In genomic region chr10:103244663-103245271, GRCh38 we compare ENCODE assay signal across 8 cellular contexts. TPM values are rescaled to one million over a fixed set of nuclear protein-coding genes. Genes with fewer than 3 reads are reported as not detected.
DNase-seq lines count a peak whose midpoint lies in the region; ATAC-seq, FAIRE-seq and TF ChIP-seq lines count a peak whose summit lies in the region.

No MANE protein-coding gene starts in this region.

- 53% methylated on average over 3 of the region's 9 CpGs; no CpG with 5 or more reads in 1 of the 2 experiments for WGBS in IMR-90 (ENCODE audit: extremely low coverage in 2 of 2, insufficient read length in 1 of 2), 2 experiments

- no peak overlapping the region for H2BK15ac ChIP-seq in IMR-90 (ENCODE audit: low read depth, low read length)

- H2AK5ac ChIP-seq in IMR-90 (ENCODE audit: low read depth, low read length), result 0 out of 2 replicates have a peak overlapping the region, but pooled peaks have one; percentile 52

- intact Hi-C loops in IMR-90 (cut with micrococcal nuclease) (loop anchor here (1.0 to 10.0 kb wide), 6 partner anchors 52 to 520 kb away; partner anchors contain the start of genes CYP17A1 and NT5C2), head of caudate nucleus (cut with DNase I) (loop anchor here (2.0 to 10.0 kb wide), 2 partner anchors 326 to 510 kb away; partner anchors contain the start of gene CNNM2), posterior cingulate gyrus (cut with DNase I) (loop anchor here (5.0 to 10.0 kb wide), 2 partner anchors 182 to 410 kb away; partner anchors contain the start of gene CYP17A1)

- no peak overlapping the region; a peak in 1 of 4 replicates for H4K8ac ChIP-seq in IMR-90 (ENCODE audit: low read depth in 2 of 2, low read length in 2 of 2)

- POLR2A ChIA-PET in IMR-90 (lab: Charles Lee; ENCODE audit: unreplicated experiment), result interaction anchor here (1.0 kb wide), 1 partner anchor 159 kb away, joined by 3 read pairs; no protein-coding TSS in a partner anchor

- H3K36me3 Mint-ChIP-seq in activated naive CD4-positive, alpha-beta T cell treated with anti-CD3 and anti-CD28 coated beads, Interleukin-2, amount 10 ng/mL, durations not matched to agents 7 days and 5 days, result no peaks in the 10 kb centered on the region

- no peak overlapping the region for H3K4me3 ChIP-seq in IMR-90 (ENCODE audit: insufficient read depth, low read depth, low read length)

- no peak overlapping the region for H3K4me2 ChIP-seq in IMR-90 (ENCODE audit: low read depth, low read length)

- no peak overlapping the region for H4K91ac ChIP-seq in IMR-90 (ENCODE audit: insufficient read depth, low read depth, low read length)

- no peak overlapping the region for H4K5ac ChIP-seq in IMR-90 (ENCODE audit: low read depth, low read length)

- TF ChIP-seq CTCF in IMR-90 (conservative IDR thresholded peaks at IDR 0.05; ENCODE audit: low read depth, low read length), result peak; percentile 91

- H3K4me1 Mint-ChIP-seq in activated naive CD4-positive, alpha-beta T cell treated with anti-CD3 and anti-CD28 coated beads, Interleukin-2, amount 10 ng/mL, durations not matched to agents 7 days and 5 days, result peaks cover 21% of the 10 kb centered on the region

- no peak for FAIRE-seq in urothelium cell line (lab: Jason Lieb, UNC)

- H3K36me3 ChIP-seq in IMR-90 (ENCODE audit: control insufficient read depth, insufficient read depth, low read length), result no peaks in the 10 kb centered on the region

- no peak overlapping the region for H2AK9ac ChIP-seq in IMR-90 (replicated peaks; ENCODE audit: low read depth, low read length, poor library complexity)

- in situ Hi-C loops in IMR-90 (cut with MboI; ENCODE audit: low sequenced_read_pairs), result loop anchor here (5.0 to 10.0 kb wide), 2 partner anchors 160 to 327 kb away; partner anchors contain the start of gene CNNM2

- peaks cover 6% of the 10 kb centered on the region for H3K4me1 ChIP-seq in IMR-90 (ENCODE audit: control insufficient read depth, insufficient read depth, low read length)

- no peaks in the 10 kb centered on the region for H4K20me1 ChIP-seq in IMR-90 (ENCODE audit: insufficient read depth, low read length)

- H3K27me3 Mint-ChIP-seq in activated naive CD4-positive, alpha-beta T cell treated with anti-CD3 and anti-CD28 coated beads, Interleukin-2, amount 10 ng/mL, durations not matched to agents 7 days and 5 days, result peaks cover 7% of the 10 kb centered on the region

- H3K18ac ChIP-seq in IMR-90 (ENCODE audit: low read depth, low read length), result no peak overlapping the region

- H3K79me1 ChIP-seq in IMR-90 (ENCODE audit: low read depth in 1 of 2, low read length in 2 of 2), result peaks cover 0 to 4% of the 10 kb centered on the region in 2 experiments; a peak in 1 of 4 replicates

- CTCF ChIA-PET in IMR-90 (lab: Yijun Ruan, JAX), result interaction anchor here (0.6 to 1.6 kb wide), 18 partner anchors 14 to 343 kb away, joined by 3 to 8 read pairs (median 4); partner anchors contain the start of genes CNNM2 and NT5C2
- CTCF ChIA-PET in activated naive CD4-positive, alpha-beta T cell treated with anti-CD3 and anti-CD28 coated beads, Interleukin-2, amount 10 ng/mL, durations not matched to agents 7 days and 5 days (lab: Charles Lee), result interaction anchor here (0.6 to 2.8 kb wide), 38 partner anchors 10 to 508 kb away, joined by 3 to 30 read pairs (median 4); partner anchors contain the start of genes CNNM2 and CYP17A1

- H3K27ac ChIP-seq in IMR-90 (ENCODE audit: insufficient read depth, low read length), result no peak overlapping the region

- no peaks in the 10 kb centered on the region for H3K27me3 ChIP-seq in IMR-90 (ENCODE audit: control insufficient read depth, insufficient read depth, low read length)

- H3K9ac ChIP-seq in IMR-90 (ENCODE audit: low read depth, low read length), result no peak overlapping the region

- peak; percentile 65 for DNase-seq in Daoy (ENCODE audit: low read depth)
- peak; percentile 81 for DNase-seq in IMR-90
- DNase-seq in SKM-1 (lab: John Stamatoyannopoulos, UW; ENCODE audit: unreplicated experiment), result peak; percentile 56
- DNase-seq in activated naive CD4-positive, alpha-beta T cell treated with anti-CD3 and anti-CD28 coated beads, Interleukin-2, amount 10 ng/mL, durations not matched to agents 7 days and 5 days, result peak; percentile 76
- peak; percentile 34 to 92 (median 81) for DNase-seq in head of caudate nucleus
- peak; percentile 32 to 94 (median 76) for DNase-seq in posterior cingulate gyrus
- peak; percentile 62 for DNase-seq in urothelium cell line (ENCODE audit: low spot score)

- H3K23ac ChIP-seq in IMR-90 (ENCODE audit: low read depth, low read length), result no peak overlapping the region

- peaks cover 7% of the 10 kb centered on the region for H3K9me1 ChIP-seq in IMR-90 (ENCODE audit: insufficient read depth, low read length)

- H3K14ac ChIP-seq in IMR-90 (replicated peaks; ENCODE audit: low read depth, low read length), result peak overlapping the region; percentile 57; the same call in 1 of the 2 replicates

- H3K9me3 ChIP-seq in IMR-90 (ENCODE audit: control insufficient read depth, insufficient read depth, low read length), result no peaks in the 10 kb centered on the region

- dilution Hi-C loops in IMR-90 (cut with HindIII; ENCODE audit: low sequenced_read_pairs, unreplicated experiment), result no loop called here

- no peaks in the 10 kb centered on the region for H3K9me3 Mint-ChIP-seq in activated naive CD4-positive, alpha-beta T cell treated with anti-CD3 and anti-CD28 coated beads, Interleukin-2, amount 10 ng/mL, durations not matched to agents 7 days and 5 days

- H3K56ac ChIP-seq in IMR-90 (ENCODE audit: extremely low read depth, insufficient read depth, low read length), result no peak overlapping the region

- no peak overlapping the region for H3K4ac ChIP-seq in IMR-90 (ENCODE audit: low read depth, low read length)

- no peak for TF ChIP-seq POLR2A in IMR-90 (IDR thresholded peaks at IDR 0.05; ENCODE audit: low read depth, low read length)

- H2BK20ac ChIP-seq in IMR-90 (ENCODE audit: low read depth, low read length), result 0 out of 2 replicates have a peak overlapping the region, but pooled peaks have one; percentile 56

- ATAC-seq in IMR-90 (ENCODE audit: low read depth), result peak; percentile 94
- no peak for ATAC-seq in GM19395 (IDR thresholded peaks at IDR 0.05; ENCODE audit: unreplicated experiment)

- peak; percentile 96 for TF ChIP-seq RAD21 in IMR-90 (IDR thresholded peaks at IDR 0.05; ENCODE audit: low read length)

- no peak overlapping the region for H2BK120ac ChIP-seq in IMR-90 (ENCODE audit: low read depth, low read length)

- H2BK5ac ChIP-seq in IMR-90 (ENCODE audit: low read depth, low read length, poor library complexity, severe bottlenecking), result no peak overlapping the region

- no peak overlapping the region for H3K4me3 Mint-ChIP-seq in activated naive CD4-positive, alpha-beta T cell treated with anti-CD3 and anti-CD28 coated beads, Interleukin-2, amount 10 ng/mL, durations not matched to agents 7 days and 5 days

- no peak overlapping the region for H2AFZ ChIP-seq in IMR-90 (replicated peaks; ENCODE audit: low read length, poor library complexity)

- no TSS peak for BruUV-seq in IMR-90 (replicated peaks; lab: Mats Ljungman, UMichigan)

- no peak overlapping the region for H3K27ac Mint-ChIP-seq in activated naive CD4-positive, alpha-beta T cell treated with anti-CD3 and anti-CD28 coated beads, Interleukin-2, amount 10 ng/mL, durations not matched to agents 7 days and 5 days

TF ChIP-seq in IMR-90, 13 proteins besides CTCF, POLR2A, EP300 and RAD21:
- TF ChIP-seq CEBPB (IDR thresholded peaks at IDR 0.05; ENCODE audit: low read depth, low read length) (peak; percentile 44; the same call in 1 of the 2 replicates), SMC3 (IDR thresholded peaks at IDR 0.05; ENCODE audit: low read depth, low read length) (peak; percentile 92), BHLHE40 (IDR thresholded peaks at IDR 0.05; ENCODE audit: low read depth, low read length) (no peak), MAZ (IDR thresholded peaks at IDR 0.05; ENCODE audit: borderline replicate concordance, low read depth, low read length) (no peak)

RNA-seq across cellular contexts. Expression of gene RPEL1, which starts 0.9 kb away (rescaled TPM):
- total RNA-seq in Daoy (2014; rRNA removed; shearing (Covaris generic)), result 0.06 TPM in 2 replicates
- total RNA-seq in IMR-90 (2012; rRNA removed), result under 0.01 and 0.28 TPM in 2 replicates
- polyA plus RNA-seq in IMR-90 (2012; rRNA removed), result 0.07 and 0.26 TPM in 2 replicates
- polyA plus RNA-seq in IMR-90 (2012; cell fraction: cytosol; rRNA removed), result 0.02 TPM in 2 replicates
- not detected in 2 replicates for polyA plus RNA-seq in IMR-90 (2012; cell fraction: nucleus; rRNA removed; ENCODE audit: low replicate concordance)

RNA-seq across cellular contexts. Expression of gene INA, which starts 32.2 kb away (rescaled TPM):
- 0.46 and 1.1 TPM in 2 replicates for total RNA-seq in Daoy (2014; rRNA removed; shearing (Covaris generic))
- total RNA-seq in IMR-90 (2012; rRNA removed), result 4.5 and 6.4 TPM in 2 replicates
- 7.5 and 8.8 TPM in 2 replicates for polyA plus RNA-seq in IMR-90 (2012; rRNA removed)
- polyA plus RNA-seq in IMR-90 (2012; cell fraction: cytosol; rRNA removed), result 5.2 and 5.8 TPM in 2 replicates
- polyA plus RNA-seq in IMR-90 (2012; cell fraction: nucleus; rRNA removed; ENCODE audit: low replicate concordance), result 2.3 and 2.6 TPM in 2 replicates

RNA-seq across cellular contexts. Expression of gene NT5C2, which starts 51.7 kb away (rescaled TPM):
- total RNA-seq in Daoy (2014; rRNA removed; shearing (Covaris generic)), result 33.6 and 34.2 TPM in 2 replicates
- total RNA-seq in IMR-90 (2012; rRNA removed), result 60.0 and 83.3 TPM in 2 replicates
- 48.4 and 65.1 TPM in 2 replicates for polyA plus RNA-seq in IMR-90 (2012; rRNA removed)
- 15.0 and 21.0 TPM in 2 replicates for polyA plus RNA-seq in IMR-90 (2012; cell fraction: cytosol; rRNA removed)
- 13.4 and 65.9 TPM in 2 replicates for polyA plus RNA-seq in IMR-90 (2012; cell fraction: nucleus; rRNA removed; ENCODE audit: low replicate concordance)
